12 cellular contexts compared by ENCODE assay signal in genomic region chr4:160835789-160836188, GRCh38.
DNase-seq lines count a peak whose midpoint lies in the region; ATAC-seq, FAIRE-seq and TF ChIP-seq lines count a peak whose summit lies in the region.
"Had no signal": no experiment of that assay in that cellular context is flagged by ENCODE, and none has a peak within 500 bp of the region (broad histone marks: within the 10 kb centered on the region; RNA-seq: fewer than 3 reads in every experiment).

No MANE protein-coding gene starts in this region.

- peak; percentile 18 for DNase-seq in DMS53 treated with DMSO at 0.1 percent for 48 hours (lab: John Stamatoyannopoulos, UW; ENCODE audit: unreplicated experiment)
- DNase-seq in bronchial epithelial cell (ENCODE audit: low read depth) = peak; percentile 87
- DNase-seq in left kidney (ENCODE audit: low read depth, low spot score) = peak; percentile 21
- DNase-seq in stimulated activated naive CD4-positive, alpha-beta T cell treated with Interleukin-2 at 50 U/mL for 16 hours (lab: John Stamatoyannopoulos, UW) = no peak
- DNase-seq: dorsolateral prefrontal cortex, SW 1271, WERI-Rb-1 had no signal

- no peak for TF ChIP-seq CTCF in bronchial epithelial cell (IDR thresholded peaks at IDR 0.05; ENCODE audit: insufficient read depth, low read length, severe bottlenecking)

- peak; percentile 57; the same call in 1 of the 2 replicates for TF ChIP-seq EP300 in Ishikawa (IDR thresholded peaks at IDR 0.05; ENCODE audit: borderline replicate concordance)

- H3K27me3 ChIP-seq in bronchial epithelial cell (ENCODE audit: control insufficient read depth, insufficient read depth, low read length) = no peaks in the 10 kb centered on the region
- H3K27me3 ChIP-seq: dorsolateral prefrontal cortex had no signal

- TF ChIP-seq RAD21 in Ishikawa (IDR thresholded peaks at IDR 0.05; ENCODE audit: low read depth) = no peak; the same call in 1 of the 2 replicates

- ATAC-seq in HG03039 (IDR thresholded peaks at IDR 0.05; ENCODE audit: unreplicated experiment) (no peak), GM21447 (IDR thresholded peaks at IDR 0.05; ENCODE audit: unreplicated experiment) (no peak), GM19452 (IDR thresholded peaks at IDR 0.05; ENCODE audit: unreplicated experiment) (no peak)

- no peak overlapping the region for H3K4me3 ChIP-seq in bronchial epithelial cell (ENCODE audit: low read depth, low read length)
- H3K4me3 ChIP-seq: dorsolateral prefrontal cortex, skin epidermis had no signal

- no peaks in the 10 kb centered on the region for H3K36me3 ChIP-seq in bronchial epithelial cell (ENCODE audit: control insufficient read depth, insufficient read depth, low read length)
- H3K36me3 ChIP-seq: WERI-Rb-1 had no signal

- FAIRE-seq in bronchial epithelial cell (lab: Jason Lieb, UNC) = no peak

TF ChIP-seq in Ishikawa, 13 proteins besides CTCF, POLR2A, EP300 and RAD21:
- no peak for TF ChIP-seq EGR1 (IDR thresholded peaks at IDR 0.05)
- peak; percentile 64 for TF ChIP-seq TEAD4 (IDR thresholded peaks at IDR 0.05)
- no peak for TF ChIP-seq ZBTB7A (IDR thresholded peaks at IDR 0.05; ENCODE audit: low read depth)
- no peak for TF ChIP-seq CEBPB (IDR thresholded peaks at IDR 0.05)
- no peak; the same call in 1 of the 2 replicates for TF ChIP-seq MAX (IDR thresholded peaks at IDR 0.05)
- TF ChIP-seq NFIC (IDR thresholded peaks at IDR 0.05) = peak; percentile 73
- TF ChIP-seq TAF1 (IDR thresholded peaks at IDR 0.05; ENCODE audit: low read depth) = no peak
- TF ChIP-seq REST (IDR thresholded peaks at IDR 0.05; ENCODE audit: low read depth) = no peak
- TF ChIP-seq YY1 (IDR thresholded peaks at IDR 0.05; ENCODE audit: low read depth) = 0 out of 2 replicates have a peak, but pooled peaks have one; percentile 20
- 0 out of 2 replicates have a peak, but pooled peaks have one; percentile 1 for TF ChIP-seq USF1 (IDR thresholded peaks at IDR 0.05)
- no peak for TF ChIP-seq CREB1 (IDR thresholded peaks at IDR 0.05; ENCODE audit: low read depth)
- peak; percentile 62 for TF ChIP-seq TCF12 (IDR thresholded peaks at IDR 0.05; ENCODE audit: low read depth)
- TF ChIP-seq FOXM1 (IDR thresholded peaks at IDR 0.05; ENCODE audit: borderline replicate concordance, low read depth) = no peak
